Comparison of ENCODE assay signal across 30 cellular contexts in genomic region chr7:68192941-68193340, GRCh38.
"Had no signal": no experiment of that assay in that cellular context is flagged by ENCODE, and none has a peak within 500 bp of the region (broad histone marks: within the 10 kb centered on the region; RNA-seq: fewer than 3 reads in every experiment).

No MANE protein-coding gene starts in this region.

- H3K27ac Mint-ChIP-seq: activated B cell treated with CpG ODN at 0.5 μM for 24 hours; activated CD8-positive, alpha-beta T cell treated with anti-CD3 and anti-CD28 coated beads for 36 hours; activated naive CD8-positive, alpha-beta T cell; activated T-helper 17 cell treated with anti-CD3 and anti-CD28 coated beads, Interleukin-2, amount 50 U/mL, for 72 hours; T-helper 17 cell; T-helper 2 cell treated with Interferon-gamma antibody and Interleukin-4, amounts not matched to agents 5 μg/mL and 100 μg/mL, for 36 hours had no signal

- H3K36me3 ChIP-seq: esophagus squamous epithelium, gastroesophageal sphincter, WERI-Rb-1 had no signal

- DNase-seq: activated B cell treated with CpG ODN at 0.5 μM for 24 hours; activated CD4-positive, alpha-beta T cell treated with anti-CD3 and anti-CD28 coated beads for 48 hours; activated CD4-positive, alpha-beta T cell treated with anti-CD3 and anti-CD28 coated beads, Interleukin-2, amount 50 U/mL, for 1 hour; activated CD4-positive, alpha-beta T cell treated with anti-CD3 and anti-CD28 coated beads, Interleukin-2, amount 50 U/mL, for 48 hours; activated CD8-positive, alpha-beta memory T cell treated with anti-CD3 and anti-CD28 coated beads for 24 hours; activated CD8-positive, alpha-beta T cell treated with anti-CD3 and anti-CD28 coated beads for 36 hours; activated effector memory CD4-positive, alpha-beta T cell treated with Interleukin-2 at 50 U/mL for 16 hours; activated gamma-delta T cell treated with Interleukin-2 at 50 U/mL for 16 hours; activated naive CD4-positive, alpha-beta T cell treated with anti-CD3 and anti-CD28 coated beads, Interleukin-2, amount 50 U/mL, for 16 hours; activated naive CD4-positive, alpha-beta T cell treated with Interleukin-2 at 50 U/mL for 16 hours; activated T-cell treated with anti-CD3 and anti-CD28 coated beads, Interleukin-2, amount 50 U/mL, for 4 hours; amygdala; aorta; body of pancreas; caudate nucleus; effector CD8-positive, alpha-beta T cell; esophagus squamous epithelium; foreskin melanocyte; T-helper 1 cell; T-helper 17 cell; T1000; WERI-Rb-1 had no signal

- H3K4me3 Mint-ChIP-seq: activated B cell treated with CpG ODN at 0.5 μM for 24 hours; activated CD8-positive, alpha-beta T cell treated with anti-CD3 and anti-CD28 coated beads for 36 hours; activated naive CD8-positive, alpha-beta T cell; activated T-cell treated with anti-CD3 and anti-CD28 coated beads, Interleukin-2, amount 50 U/mL, for 4 hours; activated T-helper 17 cell treated with anti-CD3 and anti-CD28 coated beads, Interleukin-2, amount 50 U/mL, for 72 hours; T-helper 17 cell; T-helper 2 cell treated with Interferon-gamma antibody and Interleukin-4, amounts not matched to agents 5 μg/mL and 100 μg/mL, for 36 hours had no signal

- H3K27ac ChIP-seq: body of pancreas, epithelial cell of prostate, esophagus squamous epithelium, gastroesophageal sphincter, WERI-Rb-1 had no signal

- FAIRE-seq: colon, endometrium, endothelial cell of umbilical vein had no signal

- H3K36me3 Mint-ChIP-seq: activated naive CD8-positive, alpha-beta T cell had no signal

- H3K27me3 Mint-ChIP-seq: activated B cell treated with CpG ODN at 0.5 μM for 24 hours; activated CD8-positive, alpha-beta T cell treated with anti-CD3 and anti-CD28 coated beads for 36 hours; activated naive CD8-positive, alpha-beta T cell; activated T-helper 17 cell treated with anti-CD3 and anti-CD28 coated beads, Interleukin-2, amount 50 U/mL, for 72 hours; T-helper 17 cell had no signal

- H3K4me3 ChIP-seq: body of pancreas, esophagus squamous epithelium, gastroesophageal sphincter had no signal

- H3K4me1 Mint-ChIP-seq: activated B cell treated with CpG ODN at 0.5 μM for 24 hours; activated T-helper 17 cell treated with anti-CD3 and anti-CD28 coated beads, Interleukin-2, amount 50 U/mL, for 72 hours; T-helper 17 cell had no signal

- H3K4me1 ChIP-seq: body of pancreas, esophagus squamous epithelium, gastroesophageal sphincter had no signal

- H3K9me3 ChIP-seq: body of pancreas had no signal

- H3K27me3 ChIP-seq: body of pancreas, esophagus squamous epithelium, gastroesophageal sphincter had no signal
